8 cellular contexts compared by ENCODE assay signal in genomic region chr3:170038434-170039110, GRCh38. TPM values are rescaled to one million over a fixed set of nuclear protein-coding genes. Genes with fewer than 3 reads are reported as not detected.
DNase-seq lines count a peak whose midpoint lies in the region; ATAC-seq and TF ChIP-seq lines count a peak whose summit lies in the region.

No MANE protein-coding gene starts in this region.

- peaks cover 35% of the 10 kb centered on the region for H3K4me1 Mint-ChIP-seq in CD4-positive, alpha-beta T cell (ENCODE audit: low read depth)

- no peak for TF ChIP-seq CTCF in CD4-positive, alpha-beta T cell (IDR thresholded peaks at IDR 0.05)
- TF ChIP-seq CTCF in MM.1S (IDR thresholded peaks at IDR 0.05; ENCODE audit: low read length), result peak; percentile 58

- H3K4me1 ChIP-seq in MM.1S (ENCODE audit: low read length), result peaks cover 8% of the 10 kb centered on the region
- H3K4me1 ChIP-seq in effector memory CD4-positive, alpha-beta T cell (ENCODE audit: control insufficient read depth, insufficient read depth, low read length, poor library complexity, severe bottlenecking), result peaks cover 5% of the 10 kb centered on the region
- H3K4me1 ChIP-seq in mucosa of rectum (ENCODE audit: control insufficient read depth in 2 of 2, insufficient read depth in 2 of 2, low read length in 2 of 2), result peaks cover 3 to 11% of the 10 kb centered on the region in 2 donors

- intact Hi-C loops in CD4-positive, alpha-beta T cell (cut with DNase I, micrococcal nuclease), result loop anchor here (2.0 to 10.0 kb wide), 6 partner anchors 72 to 319 kb away; partner anchors contain the start of genes PRKCI (in 1 of the 2), SEC62 (in 1 of the 2) and SKIL (in 1 of the 2)

- H3K36me3 Mint-ChIP-seq in CD4-positive, alpha-beta T cell (ENCODE audit: low read depth), result peaks cover 9% of the 10 kb centered on the region

- H3K9me3 Mint-ChIP-seq in CD4-positive, alpha-beta T cell, result no peaks in the 10 kb centered on the region

- H3F3A ChIP-seq in MM.1S (ENCODE audit: insufficient read depth, low read length), result peaks cover 20% of the 10 kb centered on the region

- peak overlapping the region; percentile 75 for H2AFZ ChIP-seq in MM.1S (ENCODE audit: low read length)

- no peaks in the 10 kb centered on the region for H3K27me3 Mint-ChIP-seq in CD4-positive, alpha-beta T cell

- POLR2A ChIA-PET in CD4-positive, alpha-beta T cell (lab: Charles Lee), result interaction anchor here (0.6 to 1.8 kb wide), 3 partner anchors 15 to 279 kb away, joined by 3 to 15 read pairs (median 3); partner anchors contain the start of gene SEC62

- peak; percentile 7 to 40 (median 20) for DNase-seq in CD4-positive, alpha-beta T cell
- DNase-seq in MM.1S (peak; percentile 61), epidermal melanocyte (ENCODE audit: insufficient read length, low spot score) (no peak)
- DNase-seq in activated CD4-positive, alpha-beta T cell treated with anti-CD3 and anti-CD28 coated beads for 48 hours, result peak; percentile 44
- DNase-seq in effector memory CD4-positive, alpha-beta T cell, result peak in 1 of 3 donors; percentile 1

- H4K20me1 ChIP-seq in MM.1S (ENCODE audit: insufficient read depth, low read length), result no peaks in the 10 kb centered on the region

- peak overlapping the region; percentile 97 for H3K4me2 ChIP-seq in MM.1S (ENCODE audit: low read depth, low read length)

- peaks cover 44% of the 10 kb centered on the region for H3K79me2 ChIP-seq in MM.1S (ENCODE audit: low read length)

- CTCF ChIA-PET in CD4-positive, alpha-beta T cell (lab: Charles Lee), result interaction anchor here (1.6 kb wide), 1 partner anchor 276 kb away, joined by 3 read pairs; no protein-coding TSS in a partner anchor

- peak overlapping the region; percentile 93 for H3K4me3 Mint-ChIP-seq in CD4-positive, alpha-beta T cell

- peak overlapping the region; percentile 83 for H3K9ac ChIP-seq in MM.1S (ENCODE audit: low read length)
- H3K9ac ChIP-seq in mucosa of rectum (ENCODE audit: low read depth in 1 of 2, low read length in 2 of 2), result peak overlapping the region; percentile 61 to 90

- H3K27ac Mint-ChIP-seq in CD4-positive, alpha-beta T cell, result peak overlapping the region; percentile 67

- peak overlapping the region; percentile 41 for H3K27ac ChIP-seq in CD4-positive, alpha-beta T cell (ENCODE audit: low read depth, low read length)
- peak overlapping the region; percentile 73; the same call in 1 of the 2 replicates for H3K27ac ChIP-seq in MM.1S (ENCODE audit: low read length)
- H3K27ac ChIP-seq in effector memory CD4-positive, alpha-beta T cell (ENCODE audit: insufficient read depth, low read length, poor library complexity, severe bottlenecking), result peak overlapping the region; percentile 48
- peak overlapping the region; percentile 88 to 89 for H3K27ac ChIP-seq in mucosa of rectum (ENCODE audit: low read depth in 2 of 2, low read length in 2 of 2)

- H3K4me3 ChIP-seq in MM.1S (ENCODE audit: low read length), result peak overlapping the region; percentile 80
- H3K4me3 ChIP-seq in effector memory CD4-positive, alpha-beta T cell (ENCODE audit: insufficient read depth, low read depth, low read length, poor library complexity, severe bottlenecking), result peak overlapping the region; percentile 79
- H3K4me3 ChIP-seq in mucosa of rectum (ENCODE audit: low read length in 2 of 2), result peak overlapping the region; percentile 80 to 100

- H3K36me3 ChIP-seq in MM.1S (replicated peaks; ENCODE audit: insufficient read depth, low read length), result no peaks in the 10 kb centered on the region
- no peaks in the 10 kb centered on the region for H3K36me3 ChIP-seq in effector memory CD4-positive, alpha-beta T cell (ENCODE audit: control insufficient read depth, insufficient read depth, low read length)
- H3K36me3 ChIP-seq in mucosa of rectum (ENCODE audit: control insufficient read depth in 2 of 2, insufficient read depth in 2 of 2, low read length in 2 of 2), result no peaks in the 10 kb centered on the region

- no peaks in the 10 kb centered on the region for H3K27me3 ChIP-seq in CD4-positive, alpha-beta T cell (ENCODE audit: control insufficient read depth, insufficient read depth, low read length)
- H3K27me3 ChIP-seq in MM.1S (replicated peaks; ENCODE audit: insufficient read depth, low read length) (no peaks in the 10 kb centered on the region), mucosa of rectum (ENCODE audit: control insufficient read depth in 2 of 2, insufficient read depth in 2 of 2, low read length in 2 of 2) (no peaks in the 10 kb centered on the region)
- no peaks in the 10 kb centered on the region for H3K27me3 ChIP-seq in effector memory CD4-positive, alpha-beta T cell (replicated peaks; ENCODE audit: control insufficient read depth, insufficient read depth, low read length, poor library complexity, severe bottlenecking)

- H3K9me2 ChIP-seq in MM.1S (replicated peaks; ENCODE audit: insufficient read depth, low read length), result no peaks in the 10 kb centered on the region

- H3K9me3 ChIP-seq in CD4-positive, alpha-beta T cell (ENCODE audit: control insufficient read depth, low read length), result no peaks in the 10 kb centered on the region
- H3K9me3 ChIP-seq in MM.1S (replicated peaks; ENCODE audit: insufficient read depth, low read length), result no peaks in the 10 kb centered on the region
- H3K9me3 ChIP-seq in effector memory CD4-positive, alpha-beta T cell (ENCODE audit: control insufficient read depth, low read length), result no peaks in the 10 kb centered on the region
- H3K9me3 ChIP-seq in mucosa of rectum (ENCODE audit: control insufficient read depth in 2 of 2, low read length in 2 of 2), result no peaks in the 10 kb centered on the region

- ATAC-seq in CD4-positive, alpha-beta T cell (ENCODE audit: poor library complexity), result peak; percentile 37
- peak; percentile 4 for ATAC-seq in GM21381 (IDR thresholded peaks at IDR 0.05; ENCODE audit: unreplicated experiment)
- no peak for ATAC-seq in HG03565 (IDR thresholded peaks at IDR 0.05; ENCODE audit: unreplicated experiment)

RNA-seq across cellular contexts. Expression of gene GPR160, which starts 0.8 kb away (rescaled TPM):
- 1 to 10 TPM; 5.7 TPM for total RNA-seq in CD4-positive, alpha-beta T cell
